1 cellular context compared by ENCODE assay signal in the genomic region with DNA sequence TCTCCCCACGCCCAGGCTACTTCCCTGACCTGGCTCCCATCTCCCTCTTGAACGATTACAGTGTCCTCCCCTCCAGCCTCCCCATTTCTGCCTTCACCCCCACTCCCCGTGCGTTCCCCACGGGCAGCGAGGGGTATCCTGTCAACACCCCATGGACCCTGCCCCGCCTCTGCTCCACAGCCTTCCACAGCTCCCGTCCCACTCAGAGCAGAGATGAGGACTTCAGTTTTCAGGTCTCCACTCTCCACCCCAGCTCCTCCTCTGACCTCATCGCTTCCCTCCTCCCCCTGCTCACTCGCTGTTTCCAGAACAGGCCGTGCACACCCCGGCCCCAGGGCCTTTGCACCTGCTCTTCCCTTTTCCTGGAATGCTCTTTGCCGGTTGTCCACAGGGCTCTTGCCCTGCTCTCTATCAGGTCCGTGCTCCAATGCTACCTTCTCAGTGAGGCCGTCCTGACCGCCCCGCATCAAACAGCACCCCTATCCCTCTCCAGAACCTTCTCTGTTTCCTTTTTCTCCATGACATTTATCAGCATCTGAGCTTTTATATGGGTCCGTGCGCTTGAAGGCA.
A peak's percentile ranks its signal among the peaks of the same experiment; 100 is the strongest.
TF ChIP-seq lines count a peak whose summit lies in the region.

No MANE protein-coding gene starts in this region.

TF ChIP-seq in K562, 482 proteins besides CTCF, POLR2A, EP300 and RAD21:
- TF ChIP-seq SMARCA5 (IDR thresholded peaks at IDR 0.05), result peak; percentile 75; the same call in 1 of the 2 replicates
- peak; percentile 32 to 70; a peak in 2 of 4 replicates for TF ChIP-seq KDM1A (IDR thresholded peaks at IDR 0.05)
- TF ChIP-seq, protein P1, sequence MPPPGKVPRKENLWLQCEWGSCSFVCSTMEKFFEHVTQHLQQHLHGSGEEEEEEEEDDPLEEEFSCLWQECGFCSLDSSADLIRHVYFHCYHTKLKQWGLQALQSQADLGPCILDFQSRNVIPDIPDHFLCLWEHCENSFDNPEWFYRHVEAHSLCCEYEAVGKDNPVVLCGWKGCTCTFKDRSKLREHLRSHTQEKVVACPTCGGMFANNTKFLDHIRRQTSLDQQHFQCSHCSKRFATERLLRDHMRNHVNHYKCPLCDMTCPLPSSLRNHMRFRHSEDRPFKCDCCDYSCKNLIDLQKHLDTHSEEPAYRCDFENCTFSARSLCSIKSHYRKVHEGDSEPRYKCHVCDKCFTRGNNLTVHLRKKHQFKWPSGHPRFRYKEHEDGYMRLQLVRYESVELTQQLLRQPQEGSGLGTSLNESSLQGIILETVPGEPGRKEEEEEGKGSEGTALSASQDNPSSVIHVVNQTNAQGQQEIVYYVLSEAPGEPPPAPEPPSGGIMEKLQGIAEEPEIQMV (tag; conservative IDR thresholded peaks at IDR 0.05; ENCODE audit: low read depth), result peak; percentile 81
- peak; percentile 55 for TF ChIP-seq RBM25 (IDR thresholded peaks at IDR 0.05; ENCODE audit: low read depth, low read length, severe bottlenecking)
- no peak for TF ChIP-seq ARNT (IDR thresholded peaks at IDR 0.05)
- TF ChIP-seq ESRRA (IDR thresholded peaks at IDR 0.05; ENCODE audit: borderline replicate concordance, low read depth), result no peak
- TF ChIP-seq BCOR (IDR thresholded peaks at IDR 0.05), result peak; percentile 81
- no peak for TF ChIP-seq EWSR1 (IDR thresholded peaks at IDR 0.05; ENCODE audit: borderline replicate concordance, low read depth, partially characterized antibody)
- TF ChIP-seq ZNF263 (CRISPR knock-in tag; IDR thresholded peaks at IDR 0.05; ENCODE audit: borderline replicate concordance), result peak; percentile 90
TF ChIP-seq in K562: peak in this region for 6.
